ENCODE assay signal across 1 cellular context in the genomic region with DNA sequence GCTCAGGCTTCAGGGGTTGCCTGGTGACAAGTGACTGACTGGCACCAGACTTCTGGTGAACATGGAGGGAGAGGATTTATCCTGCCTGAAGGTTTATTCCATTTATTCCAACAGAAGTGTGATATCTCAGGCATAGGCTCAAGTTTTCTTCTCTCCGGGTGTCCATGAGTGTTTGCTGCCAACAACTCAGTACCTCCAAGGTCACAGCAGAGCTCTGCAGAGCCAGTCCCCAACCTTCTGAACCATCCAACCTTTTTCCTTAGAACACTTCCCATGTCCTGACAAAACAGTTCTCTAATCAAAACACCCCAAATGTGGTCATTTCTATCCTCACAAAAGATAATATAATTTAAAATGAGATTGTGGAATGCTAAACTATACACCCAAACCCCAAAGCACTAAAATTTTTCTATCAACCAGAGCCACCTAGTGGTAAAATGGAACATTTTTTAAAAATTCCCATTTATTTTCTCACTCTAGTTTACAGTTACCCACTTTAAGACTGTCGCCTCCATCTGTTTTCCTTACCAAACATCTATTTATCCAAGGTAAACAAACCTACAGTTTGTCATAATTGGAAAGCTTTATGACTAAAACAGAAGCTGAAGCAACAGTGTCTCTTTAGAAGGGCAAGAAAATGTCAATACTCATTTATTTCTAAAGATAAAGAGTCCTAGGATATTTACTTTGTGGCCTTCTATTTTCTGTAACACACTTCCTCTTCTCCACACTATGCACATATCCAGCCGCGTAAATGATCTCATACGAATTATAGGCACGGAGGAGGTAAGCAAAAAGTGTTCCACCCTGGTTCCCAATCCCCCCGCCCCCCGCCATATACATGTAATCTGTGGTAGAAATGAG.
A peak's percentile ranks its signal among the peaks of the same experiment; 100 is the strongest.
TF ChIP-seq lines count a peak whose summit lies in the region.

No MANE protein-coding gene starts in this region.

TF ChIP-seq in K562, 482 proteins besides CTCF, POLR2A, EP300 and RAD21 (continued from another document):
- TF ChIP-seq, protein P1, sequence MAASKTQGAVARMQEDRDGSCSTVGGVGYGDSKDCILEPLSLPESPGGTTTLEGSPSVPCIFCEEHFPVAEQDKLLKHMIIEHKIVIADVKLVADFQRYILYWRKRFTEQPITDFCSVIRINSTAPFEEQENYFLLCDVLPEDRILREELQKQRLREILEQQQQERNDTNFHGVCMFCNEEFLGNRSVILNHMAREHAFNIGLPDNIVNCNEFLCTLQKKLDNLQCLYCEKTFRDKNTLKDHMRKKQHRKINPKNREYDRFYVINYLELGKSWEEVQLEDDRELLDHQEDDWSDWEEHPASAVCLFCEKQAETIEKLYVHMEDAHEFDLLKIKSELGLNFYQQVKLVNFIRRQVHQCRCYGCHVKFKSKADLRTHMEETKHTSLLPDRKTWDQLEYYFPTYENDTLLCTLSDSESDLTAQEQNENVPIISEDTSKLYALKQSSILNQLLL (CRISPR knock-in tag; IDR thresholded peaks at IDR 0.05; ENCODE audit: borderline replicate concordance), result no peak
- TF ChIP-seq, protein P2, sequence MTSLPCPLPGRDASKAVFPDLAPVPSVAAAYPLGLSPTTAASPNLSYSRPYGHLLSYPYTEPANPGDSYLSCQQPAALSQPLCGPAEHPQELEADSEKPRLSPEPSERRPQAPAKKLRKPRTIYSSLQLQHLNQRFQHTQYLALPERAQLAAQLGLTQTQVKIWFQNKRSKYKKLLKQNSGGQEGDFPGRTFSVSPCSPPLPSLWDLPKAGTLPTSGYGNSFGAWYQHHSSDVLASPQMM (CRISPR knock-in tag; IDR thresholded peaks at IDR 0.05), result no peak
- TF ChIP-seq SMAD2 (IDR thresholded peaks at IDR 0.05; ENCODE audit: low read depth, low read length), result no peak
- TF ChIP-seq, protein P3, sequence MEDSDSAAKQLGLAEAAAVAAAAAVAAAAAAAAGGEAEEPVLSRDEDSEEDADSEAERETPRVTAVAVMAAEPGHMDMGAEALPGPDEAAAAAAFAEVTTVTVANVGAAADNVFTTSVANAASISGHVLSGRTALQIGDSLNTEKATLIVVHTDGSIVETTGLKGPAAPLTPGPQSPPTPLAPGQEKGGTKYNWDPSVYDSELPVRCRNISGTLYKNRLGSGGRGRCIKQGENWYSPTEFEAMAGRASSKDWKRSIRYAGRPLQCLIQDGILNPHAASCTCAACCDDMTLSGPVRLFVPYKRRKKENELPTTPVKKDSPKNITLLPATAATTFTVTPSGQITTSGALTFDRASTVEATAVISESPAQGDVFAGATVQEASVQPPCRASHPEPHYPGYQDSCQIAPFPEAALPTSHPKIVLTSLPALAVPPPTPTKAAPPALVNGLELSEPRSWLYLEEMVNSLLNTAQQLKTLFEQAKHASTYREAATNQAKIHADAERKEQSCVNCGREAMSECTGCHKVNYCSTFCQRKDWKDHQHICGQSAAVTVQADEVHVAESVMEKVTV (CRISPR knock-in tag; IDR thresholded peaks at IDR 0.05), result peak; percentile 68
- TF ChIP-seq, protein P4, sequence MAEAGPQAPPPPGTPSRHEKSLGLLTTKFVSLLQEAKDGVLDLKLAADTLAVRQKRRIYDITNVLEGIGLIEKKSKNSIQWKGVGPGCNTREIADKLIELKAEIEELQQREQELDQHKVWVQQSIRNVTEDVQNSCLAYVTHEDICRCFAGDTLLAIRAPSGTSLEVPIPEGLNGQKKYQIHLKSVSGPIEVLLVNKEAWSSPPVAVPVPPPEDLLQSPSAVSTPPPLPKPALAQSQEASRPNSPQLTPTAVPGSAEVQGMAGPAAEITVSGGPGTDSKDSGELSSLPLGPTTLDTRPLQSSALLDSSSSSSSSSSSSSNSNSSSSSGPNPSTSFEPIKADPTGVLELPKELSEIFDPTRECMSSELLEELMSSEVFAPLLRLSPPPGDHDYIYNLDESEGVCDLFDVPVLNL (CRISPR knock-in tag; IDR thresholded peaks at IDR 0.05; ENCODE audit: low read depth), result no peak
- TF ChIP-seq, protein P5, sequence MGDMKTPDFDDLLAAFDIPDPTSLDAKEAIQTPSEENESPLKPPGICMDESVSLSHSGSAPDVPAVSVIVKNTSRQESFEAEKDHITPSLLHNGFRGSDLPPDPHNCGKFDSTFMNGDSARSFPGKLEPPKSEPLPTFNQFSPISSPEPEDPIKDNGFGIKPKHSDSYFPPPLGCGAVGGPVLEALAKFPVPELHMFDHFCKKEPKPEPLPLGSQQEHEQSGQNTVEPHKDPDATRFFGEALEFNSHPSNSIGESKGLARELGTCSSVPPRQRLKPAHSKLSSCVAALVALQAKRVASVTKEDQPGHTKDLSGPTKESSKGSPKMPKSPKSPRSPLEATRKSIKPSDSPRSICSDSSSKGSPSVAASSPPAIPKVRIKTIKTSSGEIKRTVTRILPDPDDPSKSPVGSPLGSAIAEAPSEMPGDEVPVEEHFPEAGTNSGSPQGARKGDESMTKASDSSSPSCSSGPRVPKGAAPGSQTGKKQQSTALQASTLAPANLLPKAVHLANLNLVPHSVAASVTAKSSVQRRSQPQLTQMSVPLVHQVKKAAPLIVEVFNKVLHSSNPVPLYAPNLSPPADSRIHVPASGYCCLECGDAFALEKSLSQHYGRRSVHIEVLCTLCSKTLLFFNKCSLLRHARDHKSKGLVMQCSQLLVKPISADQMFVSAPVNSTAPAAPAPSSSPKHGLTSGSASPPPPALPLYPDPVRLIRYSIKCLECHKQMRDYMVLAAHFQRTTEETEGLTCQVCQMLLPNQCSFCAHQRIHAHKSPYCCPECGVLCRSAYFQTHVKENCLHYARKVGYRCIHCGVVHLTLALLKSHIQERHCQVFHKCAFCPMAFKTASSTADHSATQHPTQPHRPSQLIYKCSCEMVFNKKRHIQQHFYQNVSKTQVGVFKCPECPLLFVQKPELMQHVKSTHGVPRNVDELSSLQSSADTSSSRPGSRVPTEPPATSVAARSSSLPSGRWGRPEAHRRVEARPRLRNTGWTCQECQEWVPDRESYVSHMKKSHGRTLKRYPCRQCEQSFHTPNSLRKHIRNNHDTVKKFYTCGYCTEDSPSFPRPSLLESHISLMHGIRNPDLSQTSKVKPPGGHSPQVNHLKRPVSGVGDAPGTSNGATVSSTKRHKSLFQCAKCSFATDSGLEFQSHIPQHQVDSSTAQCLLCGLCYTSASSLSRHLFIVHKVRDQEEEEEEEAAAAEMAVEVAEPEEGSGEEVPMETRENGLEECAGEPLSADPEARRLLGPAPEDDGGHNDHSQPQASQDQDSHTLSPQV (IDR thresholded peaks at IDR 0.05), result no peak
- peak in 1 of 2 experiments; percentile 57; a peak in 2 of 4 replicates for TF ChIP-seq FOXA3 (CRISPR knock-in tag; conservative IDR thresholded peaks at IDR 0.05 in 1 of 2, IDR thresholded peaks at IDR 0.05 in 1 of 2)
- no peak for TF ChIP-seq RBM22 (IDR thresholded peaks at IDR 0.05; ENCODE audit: low read depth, low read length, poor library complexity, severe bottlenecking)
- TF ChIP-seq CSDE1 (IDR thresholded peaks at IDR 0.05), result no peak
- TF ChIP-seq, protein P6, sequence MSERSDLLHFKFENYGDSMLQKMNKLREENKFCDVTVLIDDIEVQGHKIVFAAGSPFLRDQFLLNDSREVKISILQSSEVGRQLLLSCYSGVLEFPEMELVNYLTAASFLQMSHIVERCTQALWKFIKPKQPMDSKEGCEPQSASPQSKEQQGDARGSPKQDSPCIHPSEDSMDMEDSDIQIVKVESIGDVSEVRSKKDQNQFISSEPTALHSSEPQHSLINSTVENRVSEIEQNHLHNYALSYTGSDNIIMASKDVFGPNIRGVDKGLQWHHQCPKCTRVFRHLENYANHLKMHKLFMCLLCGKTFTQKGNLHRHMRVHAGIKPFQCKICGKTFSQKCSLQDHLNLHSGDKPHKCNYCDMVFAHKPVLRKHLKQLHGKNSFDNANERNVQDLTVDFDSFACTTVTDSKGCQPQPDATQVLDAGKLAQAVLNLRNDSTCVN (CRISPR knock-in tag; IDR thresholded peaks at IDR 0.05), result no peak
- TF ChIP-seq, protein P7, sequence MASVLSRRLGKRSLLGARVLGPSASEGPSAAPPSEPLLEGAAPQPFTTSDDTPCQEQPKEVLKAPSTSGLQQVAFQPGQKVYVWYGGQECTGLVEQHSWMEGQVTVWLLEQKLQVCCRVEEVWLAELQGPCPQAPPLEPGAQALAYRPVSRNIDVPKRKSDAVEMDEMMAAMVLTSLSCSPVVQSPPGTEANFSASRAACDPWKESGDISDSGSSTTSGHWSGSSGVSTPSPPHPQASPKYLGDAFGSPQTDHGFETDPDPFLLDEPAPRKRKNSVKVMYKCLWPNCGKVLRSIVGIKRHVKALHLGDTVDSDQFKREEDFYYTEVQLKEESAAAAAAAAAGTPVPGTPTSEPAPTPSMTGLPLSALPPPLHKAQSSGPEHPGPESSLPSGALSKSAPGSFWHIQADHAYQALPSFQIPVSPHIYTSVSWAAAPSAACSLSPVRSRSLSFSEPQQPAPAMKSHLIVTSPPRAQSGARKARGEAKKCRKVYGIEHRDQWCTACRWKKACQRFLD (CRISPR knock-in tag; IDR thresholded peaks at IDR 0.05), result no peak
- 0 out of 2 replicates have a peak, but pooled peaks have one; percentile 55 for TF ChIP-seq SMC3 (conservative IDR thresholded peaks at IDR 0.05; ENCODE audit: insufficient read depth, low read depth, low read length)
- no peak for TF ChIP-seq CEBPG (CRISPR knock-in tag; IDR thresholded peaks at IDR 0.05)
- 0 out of 4 replicates have a peak, but pooled peaks of 1 of the 2 experiments have one; percentile 16 for TF ChIP-seq CEBPG (tag; conservative IDR thresholded peaks at IDR 0.05 in 1 of 2, IDR thresholded peaks at IDR 0.05 in 1 of 2)
